ENCODE assay signal across 15 cellular contexts in the genomic region with DNA sequence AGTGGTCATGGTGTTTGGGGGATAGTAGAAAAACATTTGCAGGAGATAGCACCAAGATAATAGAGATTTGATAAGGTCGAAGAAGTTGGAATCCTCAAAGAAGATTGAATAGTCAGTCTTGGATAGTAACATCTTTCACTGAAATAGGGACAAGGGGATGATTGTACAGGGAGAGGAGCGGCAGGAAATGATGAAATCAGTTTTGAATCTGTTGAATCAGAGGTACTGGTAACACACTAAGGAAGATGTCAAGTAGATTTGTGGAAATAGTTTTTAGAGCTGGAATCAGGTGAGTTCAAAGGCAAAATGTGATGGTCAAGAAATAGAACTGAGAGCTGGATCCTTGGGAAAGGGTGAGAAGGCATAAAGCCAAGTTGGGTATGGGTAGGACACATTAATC. TPM values are rescaled to one million over a fixed set of nuclear protein-coding genes. Genes with fewer than 3 reads are reported as not detected.
DNase-seq lines count a peak whose midpoint lies in the region; ATAC-seq and TF ChIP-seq lines count a peak whose summit lies in the region.
"Had no signal": no experiment of that assay in that cellular context is flagged by ENCODE, and none has a peak within 500 bp of the region (broad histone marks: within the 10 kb centered on the region; RNA-seq: fewer than 3 reads in every experiment).

No MANE protein-coding gene starts in this region.

- H3K36me3 Mint-ChIP-seq in activated CD4-positive, alpha-beta T cell treated with anti-CD3 and anti-CD28 coated beads for 36 hours (ENCODE audit: low read depth) = peaks cover 80% of the 10 kb centered on the region

- peak overlapping the region; percentile 2 for H3K4me3 Mint-ChIP-seq in activated CD4-positive, alpha-beta T cell treated with anti-CD3 and anti-CD28 coated beads for 36 hours

- POLR2A ChIA-PET in activated CD4-positive, alpha-beta T cell treated with anti-CD3 and anti-CD28 coated beads for 36 hours (lab: Charles Lee) = no interaction called here

- no peaks in the 10 kb centered on the region for H3K27me3 Mint-ChIP-seq in activated CD4-positive, alpha-beta T cell treated with anti-CD3 and anti-CD28 coated beads for 36 hours

- peaks cover 47% of the 10 kb centered on the region for H3K4me1 Mint-ChIP-seq in activated CD4-positive, alpha-beta T cell treated with anti-CD3 and anti-CD28 coated beads for 36 hours

- H3K27ac ChIP-seq in spleen = peak overlapping the region in 5 of 8 donors; percentile 86 to 91 (median 90)
- H3K27ac ChIP-seq: prostate gland, VCaP had no signal

- CTCF ChIA-PET in activated CD4-positive, alpha-beta T cell treated with anti-CD3 and anti-CD28 coated beads for 36 hours (lab: Charles Lee) = interaction anchor here (0.6 to 1.2 kb wide), 3 partner anchors 86 to 697 kb away, joined by 3 read pairs; no protein-coding TSS in a partner anchor

- H3K36me3 ChIP-seq in spleen = peaks cover 13 to 100% (median 98%) of the 10 kb centered on the region in 6 donors

- intact Hi-C loops in activated CD4-positive, alpha-beta T cell treated with anti-CD3 and anti-CD28 coated beads for 36 hours (cut with DNase I, micrococcal nuclease) = no loop called here
- intact Hi-C loops in spleen (cut with DNase I; ENCODE audit: low total_unique reads) = no loop called here

- no peak for DNase-seq in activated CD4-positive, alpha-beta T cell treated with anti-CD3 and anti-CD28 coated beads for 36 hours
- DNase-seq in activated CD4-positive, alpha-beta T cell treated with anti-CD3 and anti-CD28 coated beads for 1 hour = no peak
- DNase-seq in SW480 (ENCODE audit: low spot score) = peak; percentile 7
- DNase-seq in choroid plexus epithelial cell (ENCODE audit: low read depth) = peak; percentile 26
- no peak for DNase-seq in spleen
- no peak for DNase-seq in KBM-7
- DNase-seq in COR-L47 (lab: John Stamatoyannopoulos, UW) = no peak
- no peak for DNase-seq in iPS-NIHi7 (ENCODE audit: extremely low spot score)
- DNase-seq: 8988T; effector CD8-positive, alpha-beta T cell; head of caudate nucleus; NCI-H2227 treated with DMSO at 0.1 percent for 48 hours; stimulated activated CD4-positive, alpha-beta T cell treated with anti-CD3 and anti-CD28 coated beads, Interleukin-4, amount 100 ng/mL, for 24 hours had no signal

- H3K4me3 ChIP-seq in choroid plexus epithelial cell (ENCODE audit: low read depth, low read length) (no peak overlapping the region), spleen (no peak overlapping the region)
- H3K4me3 ChIP-seq: prostate gland had no signal

- no peaks in the 10 kb centered on the region for H3K9me3 ChIP-seq in spleen
- H3K9me3 ChIP-seq: prostate gland had no signal

- TF ChIP-seq CTCF in choroid plexus epithelial cell (conservative IDR thresholded peaks at IDR 0.05; ENCODE audit: low read depth, low read length) (no peak), spleen (IDR thresholded peaks at IDR 0.05 in 8 of 11, conservative IDR thresholded peaks at IDR 0.05 in 3 of 11) (no peak)

- H3K27ac Mint-ChIP-seq in activated CD4-positive, alpha-beta T cell treated with anti-CD3 and anti-CD28 coated beads for 36 hours = peak overlapping the region; percentile 94

- in situ Hi-C loops in KBM-7 (cut with MboI; ENCODE audit: low pct_unique_long_range_greater_than_20kb, low sequenced_read_pairs) = no loop called here

- no peaks in the 10 kb centered on the region for H3K27me3 ChIP-seq in spleen (replicated peaks in 1 of 7)

- no peaks in the 10 kb centered on the region for H3K9me3 Mint-ChIP-seq in activated CD4-positive, alpha-beta T cell treated with anti-CD3 and anti-CD28 coated beads for 36 hours (ENCODE audit: low read depth)

- WGBS in spleen, 5 donors = 76 to 96% (median 88%) methylated on average over 2 of the region's 2 CpGs

- peaks cover 34 to 71% (median 49%) of the 10 kb centered on the region in 6 donors for H3K4me1 ChIP-seq in spleen
- H3K4me1 ChIP-seq: prostate gland had no signal

- peak; percentile 63 for ATAC-seq in activated CD4-positive, alpha-beta T cell treated with anti-CD3 and anti-CD28 coated beads for 36 hours

- no peak for TF ChIP-seq POLR2A in spleen (IDR thresholded peaks at IDR 0.05)

RNA-seq across cellular contexts. Expression of gene CAP1, which starts 26.5 kb away (rescaled TPM):
- 100 to 1,000 TPM; 527 to 553 TPM for total RNA-seq in activated CD4-positive, alpha-beta T cell treated with anti-CD3 and anti-CD28 coated beads for 36 hours
- 100 to 1,000 TPM; 241 to 608 (median 402) TPM for total RNA-seq in spleen
- polyA plus RNA-seq in spleen = 100 to 1,000 TPM; 124 to 200 (median 182) TPM

RNA-seq across cellular contexts. Expression of gene PPT1, which starts 30.0 kb away (rescaled TPM):
- total RNA-seq in activated CD4-positive, alpha-beta T cell treated with anti-CD3 and anti-CD28 coated beads for 36 hours = 10 to 100 TPM; 75.4 to 77.4 TPM
- 100 to 1,000 TPM; 180 to 282 (median 214) TPM for total RNA-seq in spleen
- 10 to 100 TPM; 57.1 to 88.0 (median 86.8) TPM for polyA plus RNA-seq in spleen

Comparison
In these comparisons a context has a peak if more than half of its experiments do, and no peak if none do; other contexts are left out.
1. DNase-seq: peak in SW480 (single experiment) and choroid plexus epithelial cell (single experiment); none in activated CD4-positive, alpha-beta T cell treated with anti-CD3 and anti-CD28 coated beads for 36 hours (single experiment), activated CD4-positive, alpha-beta T cell treated with anti-CD3 and anti-CD28 coated beads for 1 hour (single experiment), spleen (single experiment), KBM-7 (single experiment), COR-L47 (single experiment) and iPS-NIHi7 (single experiment).